8 cellular contexts compared by ENCODE assay signal in genomic region chr17:31009036-31009702, GRCh38. TPM values are rescaled to one million over a fixed set of nuclear protein-coding genes. Genes with fewer than 3 reads are reported as not detected.
A peak's percentile ranks its signal among the peaks of the same experiment; 100 is the strongest.
DNase-seq lines count a peak whose midpoint lies in the region; ATAC-seq and TF ChIP-seq lines count a peak whose summit lies in the region.
"Not testable (repeated sequence)": the region's sequence is repeated elsewhere in the genome, so short reads cannot be mapped to it uniquely, and the experiment has no call there.

No MANE protein-coding gene starts in this region.

- not testable (repeated sequence) for DNase-seq in BJ (ENCODE audit: low read depth); HFF-Myc (ENCODE audit: extremely low read depth, low read depth); stimulated activated effector memory CD8-positive, alpha-beta T cell treated with anti-CD3 and anti-CD28 coated beads, Interleukin-12 subunit alpha, Interleukin-12 subunit beta, amount 100 ng/mL, for 72 hours (ENCODE audit: low spot score in 2 of 2)

- TF ChIP-seq CTCF in BJ (IDR thresholded peaks at IDR 0.05; ENCODE audit: insufficient read depth, low read depth, low read length); HFF-Myc (IDR thresholded peaks at IDR 0.05; ENCODE audit: low read depth, low read length, missing control alignments); VCaP (conservative IDR thresholded peaks at IDR 0.05); nephron (IDR thresholded peaks at IDR 0.05; ENCODE audit: unreplicated experiment in 3 of 3): not testable (repeated sequence)

- POLR2A ChIA-PET in BJ (lab: Charles Lee), result not testable (repeated sequence)

- H3K9ac ChIP-seq in endocrine pancreas (ENCODE audit: control insufficient read depth, insufficient read depth, low read length), result peak overlapping the region; percentile 80

- not testable (repeated sequence) for H3K36me3 Mint-ChIP-seq in activated naive CD4-positive, alpha-beta T cell treated with anti-CD3 and anti-CD28 coated beads, Interleukin-2, amount 50 U/mL, for 24 hours; stimulated activated effector memory CD8-positive, alpha-beta T cell treated with anti-CD3 and anti-CD28 coated beads, Interleukin-12 subunit alpha, Interleukin-12 subunit beta, amount 100 ng/mL, for 72 hours
- peaks cover 24% of the 10 kb centered on the region for H3K36me3 Mint-ChIP-seq in nephron (ENCODE audit: low read depth)

- ATAC-seq in stimulated activated effector memory CD8-positive, alpha-beta T cell treated with anti-CD3 and anti-CD28 coated beads, Interleukin-12 subunit alpha, Interleukin-12 subunit beta, amount 100 ng/mL, for 72 hours, result peak; percentile 29

- H3K27me3 ChIP-seq in BJ (ENCODE audit: control insufficient read depth, insufficient read depth, low read length); endocrine pancreas (ENCODE audit: control insufficient read depth, insufficient read depth, low read length): not testable (repeated sequence)

- peaks cover 11% of the 10 kb centered on the region for H3K4me1 ChIP-seq in endocrine pancreas (ENCODE audit: control insufficient read depth, insufficient read depth, low read length)

- H3K4me1 Mint-ChIP-seq in activated naive CD4-positive, alpha-beta T cell treated with anti-CD3 and anti-CD28 coated beads, Interleukin-2, amount 50 U/mL, for 24 hours, result peaks cover 21% of the 10 kb centered on the region
- H3K4me1 Mint-ChIP-seq in nephron, result peaks cover 22% of the 10 kb centered on the region
- peaks cover 33% of the 10 kb centered on the region for H3K4me1 Mint-ChIP-seq in stimulated activated effector memory CD8-positive, alpha-beta T cell treated with anti-CD3 and anti-CD28 coated beads, Interleukin-12 subunit alpha, Interleukin-12 subunit beta, amount 100 ng/mL, for 72 hours

- peak overlapping the region; percentile 47 for H3K4me3 ChIP-seq in BJ (ENCODE audit: low read depth, low read length)
- H3K4me3 ChIP-seq in HFF-Myc (replicated peaks; ENCODE audit: low read depth, low read length), result peak overlapping the region; percentile 55
- peak overlapping the region; percentile 77 for H3K4me3 ChIP-seq in endocrine pancreas (ENCODE audit: control insufficient read depth, insufficient read depth, low read length)
- H3K4me3 ChIP-seq in iPS-11a (ENCODE audit: low read depth, low read length), result peak overlapping the region; percentile 67

- CTCF ChIA-PET in BJ (lab: Yijun Ruan, JAX), result interaction anchor here (1.5 kb wide), 1 partner anchor 364 kb away, joined by 4 read pairs; no protein-coding TSS in a partner anchor

- peak overlapping the region; percentile 91 for H3K4me3 Mint-ChIP-seq in activated naive CD4-positive, alpha-beta T cell treated with anti-CD3 and anti-CD28 coated beads, Interleukin-2, amount 50 U/mL, for 24 hours
- peak overlapping the region; percentile 96 to 98 (median 98) for H3K4me3 Mint-ChIP-seq in nephron
- peak overlapping the region; percentile 82 for H3K4me3 Mint-ChIP-seq in stimulated activated effector memory CD8-positive, alpha-beta T cell treated with anti-CD3 and anti-CD28 coated beads, Interleukin-12 subunit alpha, Interleukin-12 subunit beta, amount 100 ng/mL, for 72 hours

- peak overlapping the region; percentile 93 for H3K27ac ChIP-seq in VCaP

- H3K36me3 ChIP-seq in BJ (ENCODE audit: control insufficient read depth, insufficient read depth, low read length); endocrine pancreas (ENCODE audit: control insufficient read depth, insufficient read depth, low read length): not testable (repeated sequence)

- H3K9me3 Mint-ChIP-seq in activated naive CD4-positive, alpha-beta T cell treated with anti-CD3 and anti-CD28 coated beads, Interleukin-2, amount 50 U/mL, for 24 hours; nephron; stimulated activated effector memory CD8-positive, alpha-beta T cell treated with anti-CD3 and anti-CD28 coated beads, Interleukin-12 subunit alpha, Interleukin-12 subunit beta, amount 100 ng/mL, for 72 hours: not testable (repeated sequence)

- not testable (repeated sequence) for H3K9me3 ChIP-seq in endocrine pancreas (ENCODE audit: control insufficient read depth, low read length)

- peak overlapping the region; percentile 91 for H3K27ac Mint-ChIP-seq in activated naive CD4-positive, alpha-beta T cell treated with anti-CD3 and anti-CD28 coated beads, Interleukin-2, amount 50 U/mL, for 24 hours
- peak overlapping the region; percentile 88 to 98 (median 96) for H3K27ac Mint-ChIP-seq in nephron
- peak overlapping the region; percentile 94 for H3K27ac Mint-ChIP-seq in stimulated activated effector memory CD8-positive, alpha-beta T cell treated with anti-CD3 and anti-CD28 coated beads, Interleukin-12 subunit alpha, Interleukin-12 subunit beta, amount 100 ng/mL, for 72 hours

- H3K27me3 Mint-ChIP-seq in activated naive CD4-positive, alpha-beta T cell treated with anti-CD3 and anti-CD28 coated beads, Interleukin-2, amount 50 U/mL, for 24 hours, result not testable (repeated sequence)
- peaks cover 29% of the 10 kb centered on the region for H3K27me3 Mint-ChIP-seq in nephron (ENCODE audit: low read depth)

RNA-seq across cellular contexts. Expression of gene RNF135, which starts 38.3 kb away (rescaled TPM):
- 14.6 TPM in 2 replicates for polyA plus RNA-seq in BJ (2011; rRNA removed)
- polyA minus RNA-seq in BJ (2011; rRNA and poly(A)+ RNA removed), result 5.7 and 6.8 TPM in 2 replicates
